Comparison of ENCODE assay signal across 19 cellular contexts in the genomic region with DNA sequence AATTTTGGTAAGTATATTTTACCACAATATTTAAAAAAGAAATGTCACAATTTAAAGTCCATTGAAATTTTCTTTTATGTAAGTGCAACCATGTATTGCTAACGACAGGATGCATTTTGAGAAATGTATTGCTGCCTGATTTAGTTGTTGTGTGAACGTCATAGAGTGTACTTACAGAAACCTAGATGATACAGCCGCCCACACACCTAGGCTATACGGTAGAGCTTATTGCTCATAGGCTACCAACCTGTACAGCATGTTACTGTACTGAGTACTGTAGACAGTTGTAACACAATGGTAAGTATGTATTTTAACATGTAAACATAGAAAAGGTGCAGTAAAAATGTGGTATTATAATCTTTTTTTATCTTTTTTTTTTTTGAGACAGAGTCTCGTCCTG. TPM values are rescaled to one million over a fixed set of nuclear protein-coding genes. Genes with fewer than 3 reads are reported as not detected.
A peak's percentile ranks its signal among the peaks of the same experiment; 100 is the strongest.
DNase-seq lines count a peak whose midpoint lies in the region; ATAC-seq and TF ChIP-seq lines count a peak whose summit lies in the region.
"Had no signal": no experiment of that assay in that cellular context is flagged by ENCODE, and none has a peak within 500 bp of the region (broad histone marks: within the 10 kb centered on the region; RNA-seq: fewer than 3 reads in every experiment).

No MANE protein-coding gene starts in this region.

- intact Hi-C loops in colonic mucosa (cut with DNase I) = no loop called here

- H3K27ac ChIP-seq in colonic mucosa = no peak overlapping the region
- H3K27ac ChIP-seq: ascending aorta, esophagus squamous epithelium had no signal

- H3K4me1 ChIP-seq in colonic mucosa = no peaks in the 10 kb centered on the region
- H3K4me1 ChIP-seq: ascending aorta had no signal

- peak; percentile 24 for DNase-seq in activated CD8-positive, alpha-beta memory T cell treated with anti-CD3 and anti-CD28 coated beads, Interleukin-2, amount 50 U/mL, for 4 hours
- no peak for DNase-seq in activated CD8-positive, alpha-beta memory T cell treated with anti-CD3 and anti-CD28 coated beads for 24 hours
- DNase-seq in activated naive CD4-positive, alpha-beta T cell treated with anti-CD3 and anti-CD28 coated beads, Interleukin-2, amount 50 U/mL, for 16 hours = peak; percentile 73
- peak; percentile 64 for DNase-seq in stimulated activated CD4-positive, alpha-beta T cell treated with anti-CD3 and anti-CD28 coated beads, Interleukin-4, amount 100 ng/mL, for 1 hour
- DNase-seq in stimulated activated naive CD4-positive, alpha-beta T cell treated with Interleukin-2 at 50 U/mL for 16 hours (lab: John Stamatoyannopoulos, UW) = peak; percentile 62
- DNase-seq in nucleus accumbens (lab: John Stamatoyannopoulos, UW) (no peak), colonic mucosa (no peak)
- DNase-seq: cerebellar nuclear complex; effector memory CD4-positive, alpha-beta T cell; esophagus squamous epithelium; left cardiac atrium; midbrain; NCI-H1417 treated with DMSO at 0.1 percent for 48 hours; NCI-H526; SHP77 treated with DMSO at 0.1 percent for 48 hours; T-helper 1 cell had no signal

- no peak overlapping the region for H3K4me3 ChIP-seq in colonic mucosa
- H3K4me3 ChIP-seq: ascending aorta, esophagus squamous epithelium, smooth muscle cell had no signal

- TF ChIP-seq CTCF in colonic mucosa (IDR thresholded peaks at IDR 0.05) = no peak

- ATAC-seq in HG02759 (IDR thresholded peaks at IDR 0.05; ENCODE audit: unreplicated experiment) = no peak
- ATAC-seq: left cardiac atrium had no signal

- H3K27me3 ChIP-seq in colonic mucosa = no peaks in the 10 kb centered on the region
- H3K27me3 ChIP-seq: ascending aorta, esophagus squamous epithelium had no signal

- no peaks in the 10 kb centered on the region for H3K9me3 ChIP-seq in colonic mucosa
- H3K9me3 ChIP-seq: ascending aorta, esophagus squamous epithelium had no signal

- no peaks in the 10 kb centered on the region for H3K36me3 ChIP-seq in colonic mucosa

- no peak overlapping the region for H3K9ac ChIP-seq in colonic mucosa (ENCODE audit: low read depth in 2 of 2, low read length in 2 of 2)

RNA-seq across cellular contexts. Expression of a gene that starts 48.1 kb away (rescaled TPM):
- total RNA-seq in colonic mucosa = 10 to 100 TPM; 10.8 to 16.4 TPM

Comparison
In these comparisons a context has a peak if more than half of its experiments do, and no peak if none do; other contexts are left out.
1. DNase-seq: peak in activated CD8-positive, alpha-beta memory T cell treated with anti-CD3 and anti-CD28 coated beads, Interleukin-2, amount 50 U/mL, for 4 hours (single experiment), activated naive CD4-positive, alpha-beta T cell treated with anti-CD3 and anti-CD28 coated beads, Interleukin-2, amount 50 U/mL, for 16 hours (single experiment), stimulated activated CD4-positive, alpha-beta T cell treated with anti-CD3 and anti-CD28 coated beads, Interleukin-4, amount 100 ng/mL, for 1 hour (single experiment) and stimulated activated naive CD4-positive, alpha-beta T cell treated with Interleukin-2 at 50 U/mL for 16 hours (single experiment); none in activated CD8-positive, alpha-beta memory T cell treated with anti-CD3 and anti-CD28 coated beads for 24 hours (single experiment), nucleus accumbens (0 of 56) and colonic mucosa (single experiment).